In genomic region chr3:176149567-176149966, GRCh38 we compare ENCODE assay signal across 18 cellular contexts.
DNase-seq lines count a peak whose midpoint lies in the region; ATAC-seq, FAIRE-seq and TF ChIP-seq lines count a peak whose summit lies in the region.
"Had no signal": no experiment of that assay in that cellular context is flagged by ENCODE, and none has a peak within 500 bp of the region (broad histone marks: within the 10 kb centered on the region; RNA-seq: fewer than 3 reads in every experiment).

No MANE protein-coding gene starts in this region.

- H3K4me3 ChIP-seq in HCT116 (replicated peaks in 1 of 2; ENCODE audit: low read depth in 1 of 2, low read length in 2 of 2) (no peak overlapping the region), small intestine (ENCODE audit: low read depth in 1 of 2, low read length in 2 of 2) (no peak overlapping the region)
- H3K4me3 ChIP-seq: BLaER1, GM23338 had no signal

- H3K36me3 ChIP-seq in HCT116 (ENCODE audit: control insufficient read depth in 1 of 2, insufficient read depth in 2 of 2, low read length in 2 of 2), result no peaks in the 10 kb centered on the region
- H3K36me3 ChIP-seq in small intestine (ENCODE audit: control insufficient read depth in 2 of 2, insufficient read depth in 2 of 2, low read length in 2 of 2), result no peaks in the 10 kb centered on the region
- H3K36me3 ChIP-seq: BLaER1 had no signal

- no peak for TF ChIP-seq RAD21 in HCT116 (IDR thresholded peaks at IDR 0.05; ENCODE audit: low read depth)

- TF ChIP-seq CTCF in HCT116 (IDR thresholded peaks at IDR 0.05 in 2 of 3, conservative IDR thresholded peaks at IDR 0.05 in 1 of 3; ENCODE audit: borderline replicate concordance in 1 of 3, insufficient read depth in 1 of 3, low read depth in 2 of 3, low read length in 2 of 3), result no peak

- H3K9me2 ChIP-seq in HCT116 (ENCODE audit: insufficient read depth), result no peaks in the 10 kb centered on the region

- FAIRE-seq in TTC549 (lab: Jason Lieb, UNC) (peak; percentile 57), endometrium (lab: Jason Lieb, UNC) (peak; percentile 60), small intestine (lab: Jason Lieb, UNC) (peak; percentile 57)
- FAIRE-seq: GM19239 had no signal

- no peaks in the 10 kb centered on the region for H4K20me1 ChIP-seq in HCT116 (ENCODE audit: insufficient read depth)
- H4K20me1 ChIP-seq: BLaER1 had no signal

- peak overlapping the region; percentile 43 for H2AFZ ChIP-seq in HCT116 (ENCODE audit: low read depth, low read length, poor library complexity, severe bottlenecking)
- H2AFZ ChIP-seq: GM23338 had no signal

- no peak for TF ChIP-seq POLR2A in HCT116 (IDR thresholded peaks at IDR 0.05; ENCODE audit: borderline replicate concordance, extremely low read depth, insufficient read depth, insufficient read length)

- DNase-seq in HCT116 (ENCODE audit: low read depth, low spot score), result no peak
- DNase-seq in small intestine, result no peak
- no peak for DNase-seq in activated T-cell treated with anti-CD3 and anti-CD28 coated beads, Interleukin-2, amount 50 U/mL, for 1 hour
- no peak for DNase-seq in NCI-H748 (lab: John Stamatoyannopoulos, UW; ENCODE audit: unreplicated experiment)
- DNase-seq: Caco-2; CD4-positive, CD25-positive, alpha-beta regulatory T cell; CD8-positive, alpha-beta T cell; DMS153; DND-41; H9; HFFc6 had no signal

- no peaks in the 10 kb centered on the region for H3K79me2 ChIP-seq in HCT116 (ENCODE audit: insufficient read depth, low read length)

- intact Hi-C loops in HCT116 (cut with micrococcal nuclease), result no loop called here

- H3K4me1 ChIP-seq in HCT116 (ENCODE audit: control insufficient read depth in 1 of 2, insufficient read depth in 2 of 2, low read length in 2 of 2) (no peaks in the 10 kb centered on the region), small intestine (ENCODE audit: control insufficient read depth in 2 of 2, insufficient read depth in 1 of 2, low read depth in 1 of 2, low read length in 1 of 2) (no peaks in the 10 kb centered on the region)
- H3K4me1 ChIP-seq: BLaER1, Caco-2 had no signal

- no peak overlapping the region for H3K9ac ChIP-seq in HCT116 (ENCODE audit: low read length)
- H3K9ac ChIP-seq: BLaER1 had no signal

- CTCF ChIA-PET in HCT116 (lab: Charles Lee), result no interaction called here

- no TSS peak for BruUV-seq in HCT116 (replicated peaks; lab: Mats Ljungman, UMichigan)

- ATAC-seq in HCT116 (no peak), GM21515 (IDR thresholded peaks at IDR 0.05; ENCODE audit: unreplicated experiment) (no peak)
- ATAC-seq: CD8-positive, alpha-beta T cell; GM23338 had no signal

- H3K27ac ChIP-seq in HCT116 (ENCODE audit: low read depth, low read length) (no peak overlapping the region), small intestine (ENCODE audit: low read depth in 1 of 2, low read length in 1 of 2) (no peak overlapping the region)
- H3K27ac ChIP-seq: BLaER1, C4-2B had no signal

- H3K27me3 ChIP-seq in HCT116 (ENCODE audit: insufficient read depth, low read length), result no peaks in the 10 kb centered on the region
- H3K27me3 ChIP-seq in small intestine (ENCODE audit: control insufficient read depth in 2 of 2, insufficient read depth in 2 of 2, low read length in 2 of 2), result no peaks in the 10 kb centered on the region
- H3K27me3 ChIP-seq: BLaER1 had no signal

- POLR2A ChIA-PET in HCT116 (lab: Charles Lee), result no interaction called here

- H3K4me2 ChIP-seq in HCT116 (ENCODE audit: low read length), result no peak overlapping the region
- H3K4me2 ChIP-seq: BLaER1, GM23338 had no signal

- RAD21 ChIA-PET in HCT116 (lab: Charles Lee; ENCODE audit: low non-redundant PET in 1 of 2, low total read pairs in 2 of 2, uncharacterized antibody in 2 of 2, unreplicated experiment in 2 of 2), result no interaction called here

- H3K9me3 ChIP-seq in HCT116 (ENCODE audit: control insufficient read depth in 1 of 2, insufficient read depth in 1 of 2, low read depth in 1 of 2, low read length in 2 of 2) (no peaks in the 10 kb centered on the region), small intestine (ENCODE audit: control insufficient read depth, low read depth) (no peaks in the 10 kb centered on the region)
- H3K9me3 ChIP-seq: BLaER1, Caco-2 had no signal

TF ChIP-seq in HCT116, 20 proteins besides CTCF, POLR2A, EP300 and RAD21:
- TF ChIP-seq JUND (IDR thresholded peaks at IDR 0.05) (no peak), SP1 (IDR thresholded peaks at IDR 0.05; ENCODE audit: low read depth) (no peak), SRF (IDR thresholded peaks at IDR 0.05; ENCODE audit: low read depth) (no peak), ZNF274 (IDR thresholded peaks at IDR 0.05; ENCODE audit: low read depth, low read length) (no peak), TCF7L2 (IDR thresholded peaks at IDR 0.05; ENCODE audit: borderline replicate concordance, extremely low read depth, insufficient read depth, insufficient read length) (no peak), CEBPB (IDR thresholded peaks at IDR 0.05; ENCODE audit: low read depth) (no peak), ELF1 (IDR thresholded peaks at IDR 0.05; ENCODE audit: borderline replicate concordance, low read depth) (no peak), YY1 (IDR thresholded peaks at IDR 0.05; ENCODE audit: extremely low read depth, insufficient replicate concordance, low read depth, low read length) (no peak)
- TF ChIP-seq, protein P1, sequence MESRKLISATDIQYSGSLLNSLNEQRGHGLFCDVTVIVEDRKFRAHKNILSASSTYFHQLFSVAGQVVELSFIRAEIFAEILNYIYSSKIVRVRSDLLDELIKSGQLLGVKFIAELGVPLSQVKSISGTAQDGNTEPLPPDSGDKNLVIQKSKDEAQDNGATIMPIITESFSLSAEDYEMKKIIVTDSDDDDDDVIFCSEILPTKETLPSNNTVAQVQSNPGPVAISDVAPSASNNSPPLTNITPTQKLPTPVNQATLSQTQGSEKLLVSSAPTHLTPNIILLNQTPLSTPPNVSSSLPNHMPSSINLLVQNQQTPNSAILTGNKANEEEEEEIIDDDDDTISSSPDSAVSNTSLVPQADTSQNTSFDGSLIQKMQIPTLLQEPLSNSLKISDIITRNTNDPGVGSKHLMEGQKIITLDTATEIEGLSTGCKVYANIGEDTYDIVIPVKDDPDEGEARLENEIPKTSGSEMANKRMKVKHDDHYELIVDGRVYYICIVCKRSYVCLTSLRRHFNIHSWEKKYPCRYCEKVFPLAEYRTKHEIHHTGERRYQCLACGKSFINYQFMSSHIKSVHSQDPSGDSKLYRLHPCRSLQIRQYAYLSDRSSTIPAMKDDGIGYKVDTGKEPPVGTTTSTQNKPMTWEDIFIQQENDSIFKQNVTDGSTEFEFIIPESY (IDR thresholded peaks at IDR 0.05; ENCODE audit: extremely low read depth, insufficient replicate concordance, low read length), result no peak
TF ChIP-seq in HCT116: peak in this region for 0.
